Comparison of ENCODE assay signal across 8 cellular contexts in the genomic region with DNA sequence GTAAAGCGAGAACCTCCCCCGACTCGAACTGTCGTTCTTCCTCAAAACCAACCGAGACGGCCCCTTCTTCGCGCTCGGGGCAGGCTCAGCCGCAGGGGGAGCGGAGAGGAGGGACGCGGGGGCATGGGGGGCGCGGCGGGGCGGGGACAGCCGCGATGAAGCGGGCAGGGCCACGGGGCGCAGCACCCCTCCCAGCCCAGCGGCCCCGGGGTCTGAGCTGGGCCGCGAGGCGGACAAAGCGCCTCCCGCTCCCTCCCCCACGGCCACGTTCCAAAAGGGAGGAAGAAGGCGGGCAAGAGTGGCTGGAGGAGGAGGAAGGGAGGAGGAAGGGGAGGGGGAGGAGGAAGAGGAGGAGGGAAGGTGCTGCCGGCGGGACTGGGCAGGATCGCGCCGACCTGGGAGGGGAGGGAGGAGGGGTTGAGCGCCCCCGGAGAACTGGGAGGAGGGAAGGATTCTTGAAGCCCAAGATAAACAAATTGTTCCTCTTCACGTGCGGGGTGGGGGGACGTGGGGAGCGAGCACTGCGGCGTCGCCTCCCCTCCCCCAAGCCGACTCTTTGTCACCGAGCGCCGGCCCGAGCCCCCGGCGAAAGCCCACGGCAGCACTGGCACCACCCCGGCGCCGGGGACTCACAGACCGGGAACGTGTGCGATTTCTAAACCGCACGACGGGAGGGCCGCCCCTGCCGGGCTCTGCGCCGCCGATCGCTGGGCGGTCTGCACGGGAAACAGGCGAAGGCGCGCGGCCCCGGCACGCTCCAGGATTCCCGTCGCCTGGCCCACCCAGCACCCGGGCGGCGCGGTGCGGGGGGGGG. TPM values are rescaled to one million over a fixed set of nuclear protein-coding genes. Genes with fewer than 3 reads are reported as not detected.
DNase-seq lines count a peak whose midpoint lies in the region; ATAC-seq and TF ChIP-seq lines count a peak whose summit lies in the region.

No MANE protein-coding gene starts in this region.

- H3K27me3 Mint-ChIP-seq in activated B cell treated with CpG ODN at 0.5 μM for 24 hours = peaks cover 33% of the 10 kb centered on the region

- POLR2A ChIA-PET in HCT116 (lab: Charles Lee) (interaction anchor here (0.6 to 1.8 kb wide), 9 partner anchors 9 to 138 kb away, joined by 3 to 6 read pairs (median 3); no protein-coding TSS in a partner anchor), activated B cell treated with CpG ODN at 0.5 μM for 24 hours (lab: Charles Lee) (interaction anchor here (0.6 to 3.0 kb wide), 13 partner anchors 22 to 486 kb away, joined by 3 to 15 read pairs (median 4); a partner anchor contains a TSS)

- 0% methylated on average over 84 of the region's 84 CpGs for WGBS in sigmoid colon, 2 donors

- H3K4me1 ChIP-seq in BLaER1 (peaks cover 33% of the 10 kb centered on the region), HCT116 (ENCODE audit: control insufficient read depth in 1 of 2, insufficient read depth in 2 of 2, low read length in 2 of 2) (peaks cover 8 to 30% of the 10 kb centered on the region in 2 experiments), sigmoid colon (peaks cover 0 to 20% (median 8%) of the 10 kb centered on the region in 4 donors)

- H3K36me3 Mint-ChIP-seq in activated B cell treated with CpG ODN at 0.5 μM for 24 hours (ENCODE audit: low read depth) = peaks cover 7% of the 10 kb centered on the region

- no peak for TF ChIP-seq POLR2A in HCT116 (IDR thresholded peaks at IDR 0.05; ENCODE audit: borderline replicate concordance, extremely low read depth, insufficient read depth, insufficient read length)
- TF ChIP-seq POLR2A in sigmoid colon (IDR thresholded peaks at IDR 0.05) = peak in 1 of 2 donors; percentile 37

- H3K4me3 ChIP-seq in BLaER1 = peak overlapping the region; percentile 93
- peak overlapping the region; percentile 70 to 80 for H3K4me3 ChIP-seq in HCT116 (replicated peaks in 1 of 2; ENCODE audit: low read depth in 1 of 2, low read length in 2 of 2)
- peak overlapping the region; percentile 83 for H3K4me3 ChIP-seq in iPS-18c (ENCODE audit: insufficient read depth, low read depth, low read length)
- peak overlapping the region; percentile 71 to 86 (median 76) for H3K4me3 ChIP-seq in sigmoid colon

- no peak for TF ChIP-seq RAD21 in HCT116 (IDR thresholded peaks at IDR 0.05; ENCODE audit: low read depth)

- peak; percentile 79 for DNase-seq in HCT116 (ENCODE audit: low read depth, low spot score)
- DNase-seq in NCI-H446 (lab: John Stamatoyannopoulos, UW) = peak; percentile 90 to 91
- DNase-seq in activated B cell treated with CpG ODN at 0.5 μM for 24 hours = peak; percentile 53
- peak in 56 of 61 donors; percentile 28 to 83 (median 60) for DNase-seq in caudate nucleus (lab: John Stamatoyannopoulos, UW)
- DNase-seq in sigmoid colon = peak; percentile 96

- H4K20me1 ChIP-seq in BLaER1 = no peaks in the 10 kb centered on the region
- no peaks in the 10 kb centered on the region for H4K20me1 ChIP-seq in HCT116 (ENCODE audit: insufficient read depth)

- H3K4me1 Mint-ChIP-seq in activated B cell treated with CpG ODN at 0.5 μM for 24 hours = peaks cover 40% of the 10 kb centered on the region

- H3K9me2 ChIP-seq in HCT116 (ENCODE audit: insufficient read depth) = no peaks in the 10 kb centered on the region

- CTCF ChIA-PET in HCT116 (lab: Charles Lee) = interaction anchor here (0.9 to 2.3 kb wide), 3 partner anchors 99 to 179 kb away, joined by 4 to 10 read pairs (median 4); no protein-coding TSS in a partner anchor
- CTCF ChIA-PET in activated B cell treated with CpG ODN at 0.5 μM for 24 hours (lab: Charles Lee) = interaction anchor here (1.2 kb wide), 1 partner anchor 77 kb away, joined by 3 read pairs; no protein-coding TSS in a partner anchor

- H3K79me2 ChIP-seq in HCT116 (ENCODE audit: insufficient read depth, low read length) = no peaks in the 10 kb centered on the region

- ATAC-seq in HCT116 = peak; percentile 62
- ATAC-seq in activated B cell treated with CpG ODN at 0.5 μM for 24 hours (ENCODE audit: low read depth) = peak; percentile 53
- no peak for ATAC-seq in GM21360 (IDR thresholded peaks at IDR 0.05; ENCODE audit: unreplicated experiment)

- TF ChIP-seq EP300 in sigmoid colon (IDR thresholded peaks at IDR 0.05) = peak in 2 of 4 donors; percentile 3 to 11

- RAD21 ChIA-PET in HCT116 (lab: Charles Lee; ENCODE audit: low non-redundant PET in 1 of 2, low total read pairs in 2 of 2, uncharacterized antibody in 2 of 2, unreplicated experiment in 2 of 2) = interaction anchor here in 1 of 2 experiments (0.6 kb wide), 1 partner anchor 565 kb away, joined by 3 read pairs; no protein-coding TSS in a partner anchor

- H3K4me2 ChIP-seq in BLaER1 = peak overlapping the region; percentile 85
- peak overlapping the region; percentile 97 for H3K4me2 ChIP-seq in HCT116 (ENCODE audit: low read length)

- H3K9ac ChIP-seq in BLaER1 = peak overlapping the region; percentile 96
- H3K9ac ChIP-seq in HCT116 (ENCODE audit: low read length) = peak overlapping the region; percentile 69

- H3K9me3 Mint-ChIP-seq in activated B cell treated with CpG ODN at 0.5 μM for 24 hours = no peaks in the 10 kb centered on the region

- H3K27me3 ChIP-seq in BLaER1 (no peaks in the 10 kb centered on the region), HCT116 (ENCODE audit: insufficient read depth, low read length) (no peaks in the 10 kb centered on the region), sigmoid colon (no peaks in the 10 kb centered on the region)

- intact Hi-C loops in HCT116 (cut with micrococcal nuclease) (loop anchor here (2.0 to 5.0 kb wide), 4 partner anchors 54 to 494 kb away; no protein-coding TSS in a partner anchor), activated B cell treated with CpG ODN at 0.5 μM for 24 hours (cut with micrococcal nuclease) (loop anchor here (1.0 to 10.0 kb wide), 10 partner anchors 55 to 1071 kb away; a partner anchor contains a TSS), sigmoid colon (cut with DNase I) (loop anchor here (5.0 to 10.0 kb wide), 11 partner anchors 54 to 846 kb away; a partner anchor contains a TSS)

- H3K4me3 Mint-ChIP-seq in activated B cell treated with CpG ODN at 0.5 μM for 24 hours = peak overlapping the region; percentile 92

- H3K27ac Mint-ChIP-seq in activated B cell treated with CpG ODN at 0.5 μM for 24 hours = peak overlapping the region; percentile 91

- TSS peak; percentile 34 for BruUV-seq in HCT116 (replicated peaks; lab: Mats Ljungman, UMichigan)

- TF ChIP-seq CTCF in HCT116 (IDR thresholded peaks at IDR 0.05 in 2 of 3, conservative IDR thresholded peaks at IDR 0.05 in 1 of 3; ENCODE audit: borderline replicate concordance in 1 of 3, insufficient read depth in 1 of 3, low read depth in 2 of 3, low read length in 2 of 3) = no peak
- TF ChIP-seq CTCF in activated B cell treated with CpG ODN at 0.5 μM for 24 hours (IDR thresholded peaks at IDR 0.05) = no peak
- no peak for TF ChIP-seq CTCF in sigmoid colon (IDR thresholded peaks at IDR 0.05)

- no peaks in the 10 kb centered on the region for H3K9me3 ChIP-seq in BLaER1
- H3K9me3 ChIP-seq in HCT116 (ENCODE audit: control insufficient read depth in 1 of 2, insufficient read depth in 1 of 2, low read depth in 1 of 2, low read length in 2 of 2) = no peaks in the 10 kb centered on the region
- peaks cover 3% of the 10 kb centered on the region for H3K9me3 ChIP-seq in iPS-18c (ENCODE audit: control insufficient read depth, insufficient read depth, low read length)
- no peaks in the 10 kb centered on the region for H3K9me3 ChIP-seq in sigmoid colon

- peak overlapping the region; percentile 92 for H2AFZ ChIP-seq in HCT116 (ENCODE audit: low read depth, low read length, poor library complexity, severe bottlenecking)

- H3K27ac ChIP-seq in BLaER1 = peak overlapping the region; percentile 96
- peak overlapping the region; percentile 90 for H3K27ac ChIP-seq in HCT116 (ENCODE audit: low read depth, low read length)
- peak overlapping the region; percentile 94 for H3K27ac ChIP-seq in caudate nucleus (ENCODE audit: low read depth, low read length)
- peak overlapping the region; percentile 96 to 99 (median 98) for H3K27ac ChIP-seq in sigmoid colon

- H3K36me3 ChIP-seq in BLaER1 = no peaks in the 10 kb centered on the region
- no peaks in the 10 kb centered on the region for H3K36me3 ChIP-seq in HCT116 (ENCODE audit: control insufficient read depth in 1 of 2, insufficient read depth in 2 of 2, low read length in 2 of 2)
- no peaks in the 10 kb centered on the region for H3K36me3 ChIP-seq in sigmoid colon

TF ChIP-seq in HCT116, 20 proteins besides CTCF, POLR2A, EP300 and RAD21:
- TF ChIP-seq JUND (IDR thresholded peaks at IDR 0.05) (no peak), POLR2AphosphoS5 (IDR thresholded peaks at IDR 0.05; ENCODE audit: low read depth, low read length) (peak; percentile 36), YY1 (IDR thresholded peaks at IDR 0.05; ENCODE audit: extremely low read depth, insufficient replicate concordance, low read depth, low read length) (peak; percentile 79), EZH2 (IDR thresholded peaks at IDR 0.05) (no peak), CBX3 (IDR thresholded peaks at IDR 0.05; ENCODE audit: low read depth) (no peak)
- TF ChIP-seq, protein P1, sequence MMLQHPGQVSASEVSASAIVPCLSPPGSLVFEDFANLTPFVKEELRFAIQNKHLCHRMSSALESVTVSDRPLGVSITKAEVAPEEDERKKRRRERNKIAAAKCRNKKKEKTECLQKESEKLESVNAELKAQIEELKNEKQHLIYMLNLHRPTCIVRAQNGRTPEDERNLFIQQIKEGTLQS (IDR thresholded peaks at IDR 0.05) = no peak
- TF ChIP-seq, protein P2, sequence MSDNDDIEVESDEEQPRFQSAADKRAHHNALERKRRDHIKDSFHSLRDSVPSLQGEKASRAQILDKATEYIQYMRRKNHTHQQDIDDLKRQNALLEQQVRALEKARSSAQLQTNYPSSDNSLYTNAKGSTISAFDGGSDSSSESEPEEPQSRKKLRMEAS (IDR thresholded peaks at IDR 0.05) = no peak

RNA-seq across cellular contexts. Expression of a gene that starts 2.9 kb away (rescaled TPM):
- total RNA-seq in HCT116 (2021; ENCODE audit: unreplicated experiment) (3.1 TPM), activated B cell treated with CpG ODN at 0.5 μM for 24 hours (1.9 and 2.6 TPM in 2 replicates), sigmoid colon (10 to 100 TPM in 1 of 4 donors, 1 to 10 TPM in 3; 5.0 to 16.3 (median 7.6) TPM)
- 2.6 and 3.1 TPM in 2 replicates for polyA plus RNA-seq in HCT116 (2012)
- 1 to 10 TPM; 3.5 to 5.4 (median 4.2) TPM for polyA plus RNA-seq in sigmoid colon
